Comparison of ENCODE assay signal across 8 cellular contexts in genomic region chr16:46973457-46974324, GRCh38. TPM values are rescaled to one million over a fixed set of nuclear protein-coding genes. Genes with fewer than 3 reads are reported as not detected.
A peak's percentile ranks its signal among the peaks of the same experiment; 100 is the strongest.
DNase-seq lines count a peak whose midpoint lies in the region; ATAC-seq and TF ChIP-seq lines count a peak whose summit lies in the region.

DNAJA2 (minus strand) TSS chr16:46973674; CDS start chr16:46973572, 102 bp downstream.

- DNase-seq in AG04449 (ENCODE audit: low read depth, low spot score), result no peak
- peak; percentile 58 for DNase-seq in NCI-H2196 treated with DMSO at 0.1 percent for 48 hours (lab: John Stamatoyannopoulos, UW; ENCODE audit: unreplicated experiment)
- peak; percentile 85 for DNase-seq in mammary epithelial cell
- DNase-seq in immature natural killer cell, result peak; percentile 89 to 91 (median 91)
- DNase-seq in smooth muscle cell (lab: John Stamatoyannopoulos, UW; ENCODE audit: unreplicated experiment), result peak; percentile 64

- H3K4me3 Mint-ChIP-seq in immature natural killer cell, result peak within 1 kb of the TSS; percentile 90 to 95 (median 93)

- H3K4me1 Mint-ChIP-seq in immature natural killer cell, result peaks cover 45 to 52% of the 10 kb centered on the region in 2 donors

- peak within 1 kb of the TSS; percentile 96 for H3K4me2 ChIP-seq in mammary epithelial cell (ENCODE audit: insufficient read depth, low read depth, low read length)
- H3K4me2 ChIP-seq in smooth muscle cell, result peak within 1 kb of the TSS; percentile 97

- H3K27me3 Mint-ChIP-seq in immature natural killer cell (ENCODE audit: low read depth in 3 of 3), result peaks cover 0 to 16% (median 5%) of the 10 kb centered on the region in 3 donors

- H3K9ac ChIP-seq in mammary epithelial cell (ENCODE audit: insufficient read depth, low read length), result peak within 1 kb of the TSS; percentile 84
- peak within 1 kb of the TSS; percentile 97 for H3K9ac ChIP-seq in smooth muscle cell (ENCODE audit: low read depth)

- peaks cover 7% of the 10 kb centered on the region for H3K36me3 ChIP-seq in mammary epithelial cell (ENCODE audit: insufficient read depth, low read length)
- H3K36me3 ChIP-seq in smooth muscle cell (ENCODE audit: low read depth), result no peaks in the 10 kb centered on the region

- no peaks in the 10 kb centered on the region for H3F3A ChIP-seq in smooth muscle cell (ENCODE audit: low read depth)

- peaks cover 3 to 13% (median 9%) of the 10 kb centered on the region in 3 donors for H3K36me3 Mint-ChIP-seq in immature natural killer cell

- H3K4me3 ChIP-seq in AG04449 (ENCODE audit: low read depth, low read length), result peak within 1 kb of the TSS; percentile 93
- peak within 1 kb of the TSS; percentile 84 for H3K4me3 ChIP-seq in WI38 (ENCODE audit: low read depth, low read length)
- H3K4me3 ChIP-seq in mammary epithelial cell (replicated peaks in 1 of 3; ENCODE audit: insufficient read depth in 1 of 3, low read depth in 2 of 3, low read length in 3 of 3), result peak within 1 kb of the TSS; percentile 86 to 99 (median 96)
- H3K4me3 ChIP-seq in smooth muscle cell, result peak within 1 kb of the TSS; percentile 99

- H2AFZ ChIP-seq in mammary epithelial cell (ENCODE audit: low read depth, low read length) (peak within 1 kb of the TSS; percentile 96), smooth muscle cell (ENCODE audit: low read depth) (peak within 1 kb of the TSS; percentile 97)

- H3K9me3 Mint-ChIP-seq in immature natural killer cell, result no peaks in the 10 kb centered on the region

- H4K20me1 ChIP-seq in mammary epithelial cell (ENCODE audit: insufficient read depth, low read length) (no peaks in the 10 kb centered on the region), smooth muscle cell (ENCODE audit: low read depth) (peaks cover 41% of the 10 kb centered on the region)

- TSS peak; percentile 81 for BruUV-seq in mammary epithelial cell (replicated peaks; lab: Mats Ljungman, UMichigan)

- ATAC-seq in GM18868 (IDR thresholded peaks at IDR 0.05; ENCODE audit: unreplicated experiment) (peak; percentile 84), HG03108 (IDR thresholded peaks at IDR 0.05; ENCODE audit: unreplicated experiment) (peak; percentile 90)

- in situ Hi-C loops in mammary epithelial cell (cut with MboI; ENCODE audit: low sequenced_read_pairs in 2 of 2), result no loop called here

- H3K79me2 ChIP-seq in mammary epithelial cell (ENCODE audit: insufficient read depth, low read length) (peaks cover 61% of the 10 kb centered on the region), smooth muscle cell (ENCODE audit: low read depth) (peaks cover 43% of the 10 kb centered on the region)

- CTCF ChIA-PET in AG04449 (lab: Yijun Ruan, JAX), result interaction anchor here (0.6 to 2.0 kb wide), 8 partner anchors 25 to 1191 kb away, joined by 3 to 5 read pairs (median 4); no protein-coding TSS in a partner anchor
- CTCF ChIA-PET in mammary epithelial cell (lab: Charles Lee; ENCODE audit: low non-redundant PET), result no interaction called here

- H3K27ac ChIP-seq in mammary epithelial cell (ENCODE audit: insufficient read depth, low read depth, low read length) (peak within 1 kb of the TSS; percentile 78), smooth muscle cell (ENCODE audit: low read depth) (peak within 1 kb of the TSS; percentile 96)

- intact Hi-C loops in mammary epithelial cell (cut with micrococcal nuclease), result loop anchor here (1.0 to 2.0 kb wide), 2 partner anchors 15 to 45 kb away; no protein-coding TSS in a partner anchor

- H3K27ac Mint-ChIP-seq in immature natural killer cell, result peak within 1 kb of the TSS; percentile 90 to 100 (median 98)

- whole genome bisulfite sequencing in mammary epithelial cell (ENCODE audit: low coverage, missing lambda C conversion rate), result 8% methylated on average over 17 of the region's 68 CpGs
- 2% methylated on average over 49 of the region's 68 CpGs for WGBS in smooth muscle cell (ENCODE audit: low lambda C conversion rate)

- H3K27me3 ChIP-seq in mammary epithelial cell (ENCODE audit: insufficient read depth, low read length), result no peaks in the 10 kb centered on the region
- H3K27me3 ChIP-seq in smooth muscle cell (ENCODE audit: low read depth), result no peaks in the 10 kb centered on the region

- dilution Hi-C loops in mammary epithelial cell (cut with HindIII; ENCODE audit: low sequenced_read_pairs), result no loop called here

- H3K9me3 ChIP-seq in mammary epithelial cell (replicated peaks; ENCODE audit: insufficient read depth, low read length) (no peaks in the 10 kb centered on the region), smooth muscle cell (replicated peaks; ENCODE audit: low read depth) (no peaks in the 10 kb centered on the region)

- POLR2A ChIA-PET in AG04449 (lab: Yijun Ruan, JAX), result interaction anchor here (0.6 kb wide), 1 partner anchor 144 kb away, joined by 4 read pairs; no protein-coding TSS in a partner anchor

- TF ChIP-seq CTCF in AG04449 (IDR thresholded peaks at IDR 0.05; ENCODE audit: insufficient read depth, low read length, missing control alignments), result no peak
- TF ChIP-seq CTCF in WI38 (IDR thresholded peaks at IDR 0.05; ENCODE audit: low read depth, low read length), result no peak
- TF ChIP-seq CTCF in mammary epithelial cell (conservative IDR thresholded peaks at IDR 0.05 in 1 of 2, IDR thresholded peaks at IDR 0.05 in 1 of 2; ENCODE audit: extremely low read depth in 1 of 2, insufficient read depth in 1 of 2, low read depth in 1 of 2, low read length in 2 of 2), result no peak
- no peak for TF ChIP-seq CTCF in smooth muscle cell (IDR thresholded peaks at IDR 0.05; ENCODE audit: borderline replicate concordance, insufficient read depth, poor library complexity, severe bottlenecking)

- H3K4me1 ChIP-seq in mammary epithelial cell (ENCODE audit: insufficient read depth, low read length) (peaks cover 16% of the 10 kb centered on the region), smooth muscle cell (ENCODE audit: low read depth) (peaks cover 14% of the 10 kb centered on the region)

RNA-seq across cellular contexts. Expression of gene DNAJA2, which starts in this region (rescaled TPM):
- total RNA-seq in mammary epithelial cell (10 to 100 TPM; 64.1 to 72.0 TPM), smooth muscle cell (36.4 and 51.5 TPM in 2 replicates)
- polyA plus RNA-seq in mammary epithelial cell (19.3 TPM), immature natural killer cell (10 to 100 TPM; 49.1 to 67.1 (median 57.4) TPM), smooth muscle cell (49.3 and 52.2 TPM in 2 replicates)
- 54.2 TPM for polyA minus RNA-seq in mammary epithelial cell
